19 cellular contexts compared by ENCODE assay signal in the genomic region with DNA sequence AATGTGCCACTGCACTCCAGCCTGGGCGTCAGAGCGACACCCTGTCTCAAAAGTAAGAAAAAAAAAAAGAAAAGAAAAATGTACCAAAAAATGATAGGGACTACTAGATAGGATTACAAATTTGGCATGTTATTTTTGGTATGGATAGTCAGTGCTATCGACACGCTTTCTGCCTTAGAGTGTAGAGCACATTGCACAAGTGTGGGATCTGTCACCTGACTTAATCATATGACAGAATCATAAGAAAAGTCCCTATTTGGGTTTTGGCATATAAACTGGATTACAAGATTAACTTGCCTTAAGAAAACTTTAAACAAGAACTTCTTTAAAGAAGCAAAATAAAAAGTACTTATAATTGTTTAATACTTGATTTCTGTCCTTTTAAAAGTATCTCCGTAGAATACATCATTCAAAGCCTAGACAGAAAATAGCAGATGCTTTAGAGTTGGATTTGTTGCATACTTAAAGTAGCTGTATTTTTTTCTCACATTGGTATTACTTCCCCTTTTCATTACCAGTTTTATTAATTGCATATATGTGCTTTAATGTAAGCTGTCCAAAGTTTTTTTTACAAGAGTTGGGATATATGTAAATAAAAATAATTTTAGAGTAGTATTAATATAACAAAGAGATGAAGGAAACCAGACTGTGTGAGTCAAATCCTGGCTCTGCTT. TPM values are rescaled to one million over a fixed set of nuclear protein-coding genes. Genes with fewer than 3 reads are reported as not detected.
DNase-seq lines count a peak whose midpoint lies in the region; ATAC-seq, FAIRE-seq and TF ChIP-seq lines count a peak whose summit lies in the region.
"Had no signal": no experiment of that assay in that cellular context is flagged by ENCODE, and none has a peak within 500 bp of the region (broad histone marks: within the 10 kb centered on the region; RNA-seq: fewer than 3 reads in every experiment).

No MANE protein-coding gene starts in this region.

- no peak for TF ChIP-seq CTCF in fibroblast of mammary gland (conservative IDR thresholded peaks at IDR 0.05; ENCODE audit: control insufficient read depth, insufficient read depth, low read depth, low read length)
- TF ChIP-seq CTCF in dorsolateral prefrontal cortex (IDR thresholded peaks at IDR 0.05 in 54 of 56, conservative IDR thresholded peaks at IDR 0.05 in 2 of 56; ENCODE audit: low read depth in 1 of 56, partially characterized antibody in 56 of 56): no peak

- ATAC-seq in GM19035 (IDR thresholded peaks at IDR 0.05; ENCODE audit: unreplicated experiment) (peak; percentile 60), HG03378 (IDR thresholded peaks at IDR 0.05; ENCODE audit: unreplicated experiment) (peak; percentile 67), HG03045 (IDR thresholded peaks at IDR 0.05; ENCODE audit: unreplicated experiment) (no peak), HG02870 (IDR thresholded peaks at IDR 0.05; ENCODE audit: unreplicated experiment) (no peak)
- ATAC-seq in natural killer cell treated with Interleukin-12 subunit alpha and Interleukin-12 subunit beta and Interleukin-15 and Interleukin-18, amount 100 ng/mL, for 72 hours: no peak
- ATAC-seq: gastrocnemius medialis had no signal

- no peaks in the 10 kb centered on the region for H3K27me3 ChIP-seq in dorsolateral prefrontal cortex
- H3K27me3 ChIP-seq: gastrocnemius medialis, neutrophil, SJSA1, upper lobe of left lung had no signal

- H3K4me3 ChIP-seq in fibroblast of mammary gland (ENCODE audit: control insufficient read depth, low read depth, low read length) (no peak overlapping the region), dorsolateral prefrontal cortex (no peak overlapping the region)
- H3K4me3 ChIP-seq: gastrocnemius medialis, SJSA1, upper lobe of left lung had no signal

- intact Hi-C loops in dorsolateral prefrontal cortex (cut with DNase I): no loop called here

- H3K36me3 Mint-ChIP-seq in natural killer cell treated with Interleukin-12 subunit alpha and Interleukin-12 subunit beta and Interleukin-15 and Interleukin-18, amount 100 ng/mL, for 72 hours: peaks cover 11% of the 10 kb centered on the region

- peak; percentile 26 for DNase-seq in fibroblast of mammary gland (ENCODE audit: low read depth)
- no peak for DNase-seq in dorsolateral prefrontal cortex
- no peak for DNase-seq in natural killer cell treated with Interleukin-12 subunit alpha and Interleukin-12 subunit beta and Interleukin-15 and Interleukin-18, amount 100 ng/mL, for 72 hours (ENCODE audit: low spot score)
- DNase-seq: activated T-cell treated with anti-CD3 and anti-CD28 coated beads, Interleukin-2, amount 50 U/mL, for 24 hours; central memory CD4-positive, alpha-beta T cell; gastrocnemius medialis; immature natural killer cell; NCI-H1436 treated with DMSO at 0.1 percent for 48 hours; stimulated activated CD4-positive, alpha-beta T cell treated with anti-CD3 and anti-CD28 coated beads, Interleukin-2, amount 100 ng/mL, for 24 hours; T1000; upper lobe of left lung had no signal

- H3K4me3 Mint-ChIP-seq in natural killer cell treated with Interleukin-12 subunit alpha and Interleukin-12 subunit beta and Interleukin-15 and Interleukin-18, amount 100 ng/mL, for 72 hours: no peak overlapping the region
- H3K4me3 Mint-ChIP-seq: activated T-cell treated with anti-CD3 and anti-CD28 coated beads, Interleukin-2, amount 50 U/mL, for 24 hours; immature natural killer cell had no signal

- peak; percentile 78 for FAIRE-seq in G401.6 (lab: Jason Lieb, UNC)
- FAIRE-seq: D721Med had no signal

- no peaks in the 10 kb centered on the region for H3K27me3 Mint-ChIP-seq in natural killer cell treated with Interleukin-12 subunit alpha and Interleukin-12 subunit beta and Interleukin-15 and Interleukin-18, amount 100 ng/mL, for 72 hours
- H3K27me3 Mint-ChIP-seq: activated T-cell treated with anti-CD3 and anti-CD28 coated beads, Interleukin-2, amount 50 U/mL, for 24 hours had no signal

- no peak overlapping the region for H3K27ac ChIP-seq in dorsolateral prefrontal cortex
- H3K27ac ChIP-seq: gastrocnemius medialis, SJSA1, upper lobe of left lung had no signal

- peaks cover 4% of the 10 kb centered on the region for H3K9me3 Mint-ChIP-seq in natural killer cell treated with Interleukin-12 subunit alpha and Interleukin-12 subunit beta and Interleukin-15 and Interleukin-18, amount 100 ng/mL, for 72 hours

- peaks cover 12 to 14% of the 10 kb centered on the region in 2 donors for H3K4me1 Mint-ChIP-seq in natural killer cell treated with Interleukin-12 subunit alpha and Interleukin-12 subunit beta and Interleukin-15 and Interleukin-18, amount 100 ng/mL, for 72 hours (ENCODE audit: low read depth in 2 of 2)

- H3K27ac Mint-ChIP-seq in natural killer cell treated with Interleukin-12 subunit alpha and Interleukin-12 subunit beta and Interleukin-15 and Interleukin-18, amount 100 ng/mL, for 72 hours: no peak overlapping the region
- H3K27ac Mint-ChIP-seq: activated T-cell treated with anti-CD3 and anti-CD28 coated beads, Interleukin-2, amount 50 U/mL, for 24 hours; immature natural killer cell had no signal

RNA-seq across cellular contexts. Expression of a gene that starts 7.8 kb away (rescaled TPM):
- 100 to 1,000 TPM in 119 of 120 experiments, 10 to 100 TPM in 1; 96.1 to 431 (median 300) TPM for total RNA-seq in dorsolateral prefrontal cortex
- 10 to 100 TPM; 44.7 to 76.8 TPM for total RNA-seq in natural killer cell treated with Interleukin-12 subunit alpha and Interleukin-12 subunit beta and Interleukin-15 and Interleukin-18, amount 100 ng/mL, for 72 hours

RNA-seq across cellular contexts. Expression of a gene that starts 8.6 kb away (rescaled TPM):
- 10 to 100 TPM; 41.3 to 97.5 (median 66.1) TPM for total RNA-seq in dorsolateral prefrontal cortex
- 10 to 100 TPM; 97.3 to 98.0 TPM for total RNA-seq in natural killer cell treated with Interleukin-12 subunit alpha and Interleukin-12 subunit beta and Interleukin-15 and Interleukin-18, amount 100 ng/mL, for 72 hours

RNA-seq across cellular contexts. Expression of a gene that starts 58.2 kb away (rescaled TPM):
- total RNA-seq in dorsolateral prefrontal cortex: 10 to 100 TPM; 15.8 to 28.6 (median 23.4) TPM
- total RNA-seq in natural killer cell treated with Interleukin-12 subunit alpha and Interleukin-12 subunit beta and Interleukin-15 and Interleukin-18, amount 100 ng/mL, for 72 hours: 10 to 100 TPM; 18.0 to 19.4 TPM

Comparison
In these comparisons a context has a peak if more than half of its experiments do, and no peak if none do; other contexts are left out.
1. ATAC-seq: peak in GM19035 (single experiment) and HG03378 (single experiment); none in HG03045 (single experiment), natural killer cell treated with Interleukin-12 subunit alpha and Interleukin-12 subunit beta and Interleukin-15 and Interleukin-18, amount 100 ng/mL, for 72 hours (0 of 2) and HG02870 (single experiment).